ENCODE assay signal across 8 cellular contexts in genomic region chr3:187748050-187748481, GRCh38. TPM values are rescaled to one million over a fixed set of nuclear protein-coding genes. Genes with fewer than 3 reads are reported as not detected.
DNase-seq lines count a peak whose midpoint lies in the region; ATAC-seq and TF ChIP-seq lines count a peak whose summit lies in the region.

No MANE protein-coding gene starts in this region.

- no peaks in the 10 kb centered on the region for H3K9me3 Mint-ChIP-seq in endothelial cell (ENCODE audit: unreplicated experiment)

- TF ChIP-seq CTCF in GM12872 (IDR thresholded peaks at IDR 0.05; ENCODE audit: insufficient read depth, low read depth, low read length) (peak; percentile 94), endothelial cell (IDR thresholded peaks at IDR 0.05; ENCODE audit: unreplicated experiment) (peak; percentile 96)

- no peak overlapping the region for H3K27ac Mint-ChIP-seq in endothelial cell (ENCODE audit: unreplicated experiment)

- H3K4me3 Mint-ChIP-seq in endothelial cell (ENCODE audit: unreplicated experiment) = no peak overlapping the region

- peaks cover 34% of the 10 kb centered on the region for H3K4me1 Mint-ChIP-seq in endothelial cell (ENCODE audit: unreplicated experiment)

- H3K36me3 Mint-ChIP-seq in endothelial cell (ENCODE audit: low read depth, unreplicated experiment) = no peaks in the 10 kb centered on the region

- ATAC-seq in HG03457 (IDR thresholded peaks at IDR 0.05; ENCODE audit: unreplicated experiment) = peak; percentile 38
- ATAC-seq in GM19455 (IDR thresholded peaks at IDR 0.05; ENCODE audit: unreplicated experiment) = no peak

- peaks cover 3% of the 10 kb centered on the region for H3K27me3 Mint-ChIP-seq in endothelial cell (ENCODE audit: unreplicated experiment)

- DNase-seq in NOMO-1 treated with DMSO at 0.1 percent for 48 hours (lab: John Stamatoyannopoulos, UW; ENCODE audit: unreplicated experiment) = peak; percentile 77
- DNase-seq in activated CD8-positive, alpha-beta memory T cell treated with anti-CD3 and anti-CD28 coated beads for 48 hours (ENCODE audit: low read depth in 2 of 3, low spot score in 2 of 3) = peak in 2 of 3 experiments; percentile 86 to 91
- DNase-seq in endothelial cell (ENCODE audit: low spot score) = peak; percentile 97
- DNase-seq in myocyte (ENCODE audit: low read depth) = peak; percentile 97
- peak; percentile 77 to 91 for DNase-seq in stimulated activated CD8-positive, alpha-beta memory T cell treated with anti-CD3 and anti-CD28 coated beads, Interleukin-7, amount 100 ng/mL, for 4 hours (ENCODE audit: low read depth in 2 of 2)

RNA-seq across cellular contexts. Expression of gene BCL6, which starts 2.8 kb away (rescaled TPM):
- total RNA-seq in endothelial cell (ENCODE audit: unreplicated experiment) = 7.6 TPM
- total RNA-seq in myocyte = 86.6 and 95.7 TPM in 2 replicates
- 22.3 TPM for polyA plus RNA-seq in myocyte (2012)

RNA-seq across cellular contexts. Expression of gene RTP2, which starts 45.7 kb away (rescaled TPM):
- total RNA-seq in endothelial cell (ENCODE audit: unreplicated experiment) (not detected), myocyte (not detected in 2 replicates)
- not detected for polyA plus RNA-seq in myocyte (2012)

Comparison
In these comparisons a context has a peak if more than half of its experiments do, and no peak if none do; other contexts are left out.
1. RNA of gene BCL6, which starts 2.8 kb away (total RNA-seq): 86.6 to 95.7 TPM in myocyte; 7.6 TPM in endothelial cell (single experiment); every median in the first group is over 10 times any median in the second.
2. Peak in every context shown above with its lines, with median percentiles within 50 percentile points of each other: DNase-seq.